ENCODE assay signal across 12 cellular contexts in genomic region chr1:227541129-227541528, GRCh38. TPM values are rescaled to one million over a fixed set of nuclear protein-coding genes. Genes with fewer than 3 reads are reported as not detected.
A peak's percentile ranks its signal among the peaks of the same experiment; 100 is the strongest.
DNase-seq lines count a peak whose midpoint lies in the region; ATAC-seq and TF ChIP-seq lines count a peak whose summit lies in the region.
"Had no signal": no experiment of that assay in that cellular context is flagged by ENCODE, and none has a peak within 500 bp of the region (broad histone marks: within the 10 kb centered on the region; RNA-seq: fewer than 3 reads in every experiment).

No MANE protein-coding gene starts in this region.

- H3K4me3 Mint-ChIP-seq in CD8-positive, alpha-beta memory T cell = peak overlapping the region in 6 of 7 donors; percentile 57 to 81 (median 62)
- H3K4me3 Mint-ChIP-seq in activated naive CD8-positive, alpha-beta T cell = peak overlapping the region; percentile 69
- peak overlapping the region; percentile 20 for H3K4me3 Mint-ChIP-seq in natural killer cell treated with Interleukin-12 subunit alpha and Interleukin-12 subunit beta and Interleukin-15 and Interleukin-18, amount 100 ng/mL, for 72 hours

- H3K27me3 Mint-ChIP-seq in CD8-positive, alpha-beta memory T cell = peaks cover 3 to 8% of the 10 kb centered on the region in 2 donors
- H3K27me3 Mint-ChIP-seq in activated naive CD8-positive, alpha-beta T cell = no peaks in the 10 kb centered on the region
- no peaks in the 10 kb centered on the region for H3K27me3 Mint-ChIP-seq in natural killer cell treated with Interleukin-12 subunit alpha and Interleukin-12 subunit beta and Interleukin-15 and Interleukin-18, amount 100 ng/mL, for 72 hours

- H3K36me3 Mint-ChIP-seq in CD8-positive, alpha-beta memory T cell = peaks cover 0 to 7% (median 0%) of the 10 kb centered on the region in 3 donors
- peaks cover 4% of the 10 kb centered on the region for H3K36me3 Mint-ChIP-seq in activated naive CD8-positive, alpha-beta T cell
- H3K36me3 Mint-ChIP-seq in natural killer cell treated with Interleukin-12 subunit alpha and Interleukin-12 subunit beta and Interleukin-15 and Interleukin-18, amount 100 ng/mL, for 72 hours = peaks cover 6% of the 10 kb centered on the region

- no peak overlapping the region for H3K27ac ChIP-seq in CD8-positive, alpha-beta memory T cell (ENCODE audit: low read depth, low read length)
- H3K27ac ChIP-seq: RWPE1 had no signal

- H3K27ac Mint-ChIP-seq in CD8-positive, alpha-beta memory T cell = peak overlapping the region in 1 of 8 donors; percentile 85
- no peak overlapping the region for H3K27ac Mint-ChIP-seq in activated naive CD8-positive, alpha-beta T cell
- no peak overlapping the region for H3K27ac Mint-ChIP-seq in natural killer cell treated with Interleukin-12 subunit alpha and Interleukin-12 subunit beta and Interleukin-15 and Interleukin-18, amount 100 ng/mL, for 72 hours

- H3K9me3 ChIP-seq in CD8-positive, alpha-beta memory T cell (ENCODE audit: low read length) = no peaks in the 10 kb centered on the region
- H3K9me3 ChIP-seq: uterus had no signal

- H3K27me3 ChIP-seq in CD8-positive, alpha-beta memory T cell (ENCODE audit: insufficient read depth, low read length, poor library complexity, severe bottlenecking) = no peaks in the 10 kb centered on the region
- H3K27me3 ChIP-seq: uterus had no signal

- TF ChIP-seq CTCF in AG04449 (IDR thresholded peaks at IDR 0.05; ENCODE audit: insufficient read depth, low read length, missing control alignments) = no peak

- CTCF ChIA-PET in AG04449 (lab: Yijun Ruan, JAX) = interaction anchor here (1.5 kb wide), 2 partner anchors 16 to 22 kb away, joined by 5 to 12 read pairs; partner anchors contain the start of gene ZNF678
- CTCF ChIA-PET in CD8-positive, alpha-beta memory T cell (lab: Charles Lee) = interaction anchor here (1.0 to 1.3 kb wide), 3 partner anchors 8 to 87 kb away, joined by 3 read pairs; partner anchors contain the start of gene ZNF678

- peaks cover 0 to 4% (median 0%) of the 10 kb centered on the region in 5 donors for H3K9me3 Mint-ChIP-seq in CD8-positive, alpha-beta memory T cell
- peaks cover 4% of the 10 kb centered on the region for H3K9me3 Mint-ChIP-seq in activated naive CD8-positive, alpha-beta T cell (ENCODE audit: low read depth)
- H3K9me3 Mint-ChIP-seq in natural killer cell treated with Interleukin-12 subunit alpha and Interleukin-12 subunit beta and Interleukin-15 and Interleukin-18, amount 100 ng/mL, for 72 hours = peaks cover 4% of the 10 kb centered on the region

- no peak for ATAC-seq in natural killer cell treated with Interleukin-12 subunit alpha and Interleukin-12 subunit beta and Interleukin-15 and Interleukin-18, amount 100 ng/mL, for 72 hours
- no peak for ATAC-seq in HG03457 (IDR thresholded peaks at IDR 0.05; ENCODE audit: unreplicated experiment)

- POLR2A ChIA-PET in AG04449 (lab: Yijun Ruan, JAX) = no interaction called here
- POLR2A ChIA-PET in CD8-positive, alpha-beta memory T cell (lab: Charles Lee) = no interaction called here

- peaks cover 6% of the 10 kb centered on the region for H3K4me1 ChIP-seq in CD8-positive, alpha-beta memory T cell (ENCODE audit: insufficient read depth, low read length)

- H3K36me3 ChIP-seq in CD8-positive, alpha-beta memory T cell (ENCODE audit: insufficient read depth, low read length) = no peaks in the 10 kb centered on the region
- H3K36me3 ChIP-seq: uterus had no signal

- DNase-seq in AG04449 (ENCODE audit: low read depth, low spot score) (no peak), medulla oblongata (ENCODE audit: extremely low spot score) (no peak), SKM-1 (lab: John Stamatoyannopoulos, UW; ENCODE audit: unreplicated experiment) (no peak), NCI-H82 (lab: John Stamatoyannopoulos, UW) (no peak)
- DNase-seq in CD8-positive, alpha-beta memory T cell = peak in 1 of 5 donors; percentile 32
- DNase-seq in natural killer cell treated with Interleukin-12 subunit alpha and Interleukin-12 subunit beta and Interleukin-15 and Interleukin-18, amount 100 ng/mL, for 72 hours (ENCODE audit: low spot score) = no peak
- DNase-seq: NCI-H510A treated with DMSO at 0.1 percent for 48 hours, T-helper 9 cell had no signal

- peak overlapping the region; percentile 71 for H3K4me3 ChIP-seq in AG04449 (ENCODE audit: low read depth, low read length)
- no peak overlapping the region for H3K4me3 ChIP-seq in CD8-positive, alpha-beta memory T cell (ENCODE audit: low read length)

- H3K4me1 Mint-ChIP-seq in CD8-positive, alpha-beta memory T cell = peaks cover 5 to 11% (median 6%) of the 10 kb centered on the region in 3 donors
- H3K4me1 Mint-ChIP-seq in activated naive CD8-positive, alpha-beta T cell (ENCODE audit: low read depth) = peaks cover 4% of the 10 kb centered on the region
- H3K4me1 Mint-ChIP-seq in natural killer cell treated with Interleukin-12 subunit alpha and Interleukin-12 subunit beta and Interleukin-15 and Interleukin-18, amount 100 ng/mL, for 72 hours (ENCODE audit: low read depth in 2 of 2) = peaks cover 0 to 4% of the 10 kb centered on the region in 2 donors

RNA-seq across cellular contexts. Expression of gene ZNF678, which starts 22.2 kb away (rescaled TPM):
- 1 to 10 TPM; 8.2 to 8.5 TPM for total RNA-seq in CD8-positive, alpha-beta memory T cell
- polyA plus RNA-seq in CD8-positive, alpha-beta memory T cell = 4.0 TPM
- 1 to 10 TPM; 5.7 to 7.6 TPM for total RNA-seq in natural killer cell treated with Interleukin-12 subunit alpha and Interleukin-12 subunit beta and Interleukin-15 and Interleukin-18, amount 100 ng/mL, for 72 hours
